In genomic region chr4:170090667-170091052, GRCh38 we compare ENCODE assay signal across 10 cellular contexts. TPM values are rescaled to one million over a fixed set of nuclear protein-coding genes. Genes with fewer than 3 reads are reported as not detected.
DNase-seq lines count a peak whose midpoint lies in the region; ATAC-seq, FAIRE-seq and TF ChIP-seq lines count a peak whose summit lies in the region.
"Had no signal": no experiment of that assay in that cellular context is flagged by ENCODE, and none has a peak within 500 bp of the region (broad histone marks: within the 10 kb centered on the region; RNA-seq: fewer than 3 reads in every experiment).

No MANE protein-coding gene starts in this region.

- H3K27me3 ChIP-seq in HepG2 (ENCODE audit: control insufficient read depth in 1 of 2, insufficient read depth in 2 of 2, low read length in 2 of 2) (no peaks in the 10 kb centered on the region), right lobe of liver (no peaks in the 10 kb centered on the region), lung (ENCODE audit: control insufficient read depth, insufficient read depth) (no peaks in the 10 kb centered on the region)

- H3K27ac Mint-ChIP-seq in activated naive CD8-positive, alpha-beta T cell treated with anti-CD3 and anti-CD28 coated beads for 36 hours: no peak overlapping the region

- H3K4me2 ChIP-seq in HepG2 (ENCODE audit: low read depth, low read length): peak overlapping the region; percentile 99

- H3K79me2 ChIP-seq in HepG2 (ENCODE audit: insufficient read depth, low read length): no peaks in the 10 kb centered on the region

- H3K9ac ChIP-seq in HepG2 (ENCODE audit: insufficient read depth, low read depth, low read length): no peak overlapping the region

- intact Hi-C loops in HepG2 (cut with micrococcal nuclease; ENCODE audit: unreplicated experiment): loop anchor here (1.0 kb wide), 1 partner anchor 280 kb away; no protein-coding TSS in a partner anchor
- intact Hi-C loops in right lobe of liver (cut with DNase I): no loop called here

- H3K9me3 Mint-ChIP-seq in activated naive CD8-positive, alpha-beta T cell treated with anti-CD3 and anti-CD28 coated beads for 36 hours: no peaks in the 10 kb centered on the region

- BruUV-seq in HepG2 (replicated peaks; lab: Mats Ljungman, UMichigan): no TSS peak

- H3K9me3 ChIP-seq in HepG2 (ENCODE audit: low read length): no peaks in the 10 kb centered on the region
- no peaks in the 10 kb centered on the region for H3K9me3 ChIP-seq in right lobe of liver
- H3K9me3 ChIP-seq in lung (ENCODE audit: control insufficient read depth in 2 of 2, insufficient read depth in 1 of 2, low read length in 1 of 2): no peaks in the 10 kb centered on the region

- CTCF ChIA-PET in HepG2 (lab: Yijun Ruan, JAX; ENCODE audit: low intra/inter-chr PET ratio, low total read pairs): interaction anchor here (2.1 kb wide), 1 partner anchor 281 kb away, joined by 14 read pairs; no protein-coding TSS in a partner anchor

- H3K36me3 Mint-ChIP-seq in activated naive CD8-positive, alpha-beta T cell treated with anti-CD3 and anti-CD28 coated beads for 36 hours: no peaks in the 10 kb centered on the region

- POLR2A ChIA-PET in HepG2 (lab: Yijun Ruan, JAX): interaction anchor here (1.3 to 2.2 kb wide), 2 partner anchors 9 to 11 kb away, joined by 3 to 5 read pairs; no protein-coding TSS in a partner anchor

- no peak overlapping the region; a peak in 1 of 6 replicates for H3K4me3 ChIP-seq in HepG2 (replicated peaks in 1 of 3; ENCODE audit: insufficient read depth in 1 of 3, low read depth in 2 of 3, low read length in 3 of 3)
- H3K4me3 ChIP-seq in right lobe of liver: no peak overlapping the region
- H3K4me3 ChIP-seq in lung: no peak overlapping the region

- peak overlapping the region; percentile 57 for H3K4me3 Mint-ChIP-seq in activated naive CD8-positive, alpha-beta T cell treated with anti-CD3 and anti-CD28 coated beads for 36 hours

- no peak for FAIRE-seq in HepG2 (lab: Jason Lieb, UNC)

- no peak for TF ChIP-seq RAD21 in HepG2 (CRISPR knock-in tag; IDR thresholded peaks at IDR 0.05)

- H3K4me1 ChIP-seq in HepG2 (ENCODE audit: insufficient read depth, low read length) (peaks cover 45% of the 10 kb centered on the region), right lobe of liver (peaks cover 0 to 18% (median 0%) of the 10 kb centered on the region in 4 donors), lung (ENCODE audit: control insufficient read depth in 2 of 2, insufficient read depth in 2 of 2, low read length in 2 of 2) (peaks cover 0 to 2% of the 10 kb centered on the region in 2 donors)

- H3K27ac ChIP-seq in HepG2 (ENCODE audit: extremely low read length, insufficient read depth, low read length): no peak overlapping the region
- no peak overlapping the region for H3K27ac ChIP-seq in right lobe of liver
- no peak overlapping the region for H3K27ac ChIP-seq in lung (ENCODE audit: low read depth in 1 of 2, low read length in 1 of 2)

- H3K27me3 Mint-ChIP-seq in activated naive CD8-positive, alpha-beta T cell treated with anti-CD3 and anti-CD28 coated beads for 36 hours: peaks cover 46% of the 10 kb centered on the region

- H2AFZ ChIP-seq in HepG2 (ENCODE audit: low read length): no peak overlapping the region

- peaks cover 2 to 8% of the 10 kb centered on the region in 2 experiments; a peak in 1 of 5 replicates for H3K36me3 ChIP-seq in HepG2 (replicated peaks in 1 of 2; ENCODE audit: control insufficient read depth in 1 of 2, insufficient read depth in 2 of 2, low read length in 2 of 2)
- H3K36me3 ChIP-seq in right lobe of liver: no peaks in the 10 kb centered on the region
- H3K36me3 ChIP-seq in lung (ENCODE audit: control insufficient read depth in 2 of 2, insufficient read depth in 2 of 2, low read length in 2 of 2): peaks cover 0 to 4% of the 10 kb centered on the region in 2 donors

- TF ChIP-seq POLR2A in HepG2 (IDR thresholded peaks at IDR 0.05; ENCODE audit: insufficient read depth in 1 of 2, low read depth in 2 of 2, low read length in 2 of 2) (no peak), right lobe of liver (IDR thresholded peaks at IDR 0.05) (no peak)

- no peak for TF ChIP-seq CTCF in HepG2 (CRISPR knock-in tag; IDR thresholded peaks at IDR 0.05)
- TF ChIP-seq CTCF in right lobe of liver (IDR thresholded peaks at IDR 0.05): no peak
- TF ChIP-seq CTCF in lung (IDR thresholded peaks at IDR 0.05; ENCODE audit: control extremely low read depth, extremely low read depth): no peak

- H3K4me1 Mint-ChIP-seq in activated naive CD8-positive, alpha-beta T cell treated with anti-CD3 and anti-CD28 coated beads for 36 hours: peaks cover 8% of the 10 kb centered on the region

- in situ Hi-C loops in HepG2 (cut with HindIII; ENCODE audit: extremely low pct_ligation_motif_present, low pct_unique_long_range_greater_than_20kb): loop anchor here (25.0 kb wide), 1 partner anchor 478 kb away; the partner anchor contains the start of genes CLCN3 and NEK1

- ATAC-seq in HepG2 (no peak), right lobe of liver (no peak), lung (ENCODE audit: insufficient read depth, low FRiP score) (peak; percentile 7), GM18861 (IDR thresholded peaks at IDR 0.05; ENCODE audit: unreplicated experiment) (no peak)

- TF ChIP-seq EP300 in HepG2 (IDR thresholded peaks at IDR 0.05; ENCODE audit: low read depth in 2 of 2, low read length in 2 of 2) (no peak), HepG2 (CRISPR knock-in tag; IDR thresholded peaks at IDR 0.05; ENCODE audit: borderline replicate concordance) (no peak)

- DNase-seq in HepG2 (ENCODE audit: low spot score): no peak
- DNase-seq in right lobe of liver: no peak
- no peak for DNase-seq in activated naive CD8-positive, alpha-beta T cell treated with anti-CD3 and anti-CD28 coated beads for 36 hours
- no peak for DNase-seq in lung (ENCODE audit: low spot score)
- no peak for DNase-seq in superior temporal gyrus (ENCODE audit: extremely low spot score)
- DNase-seq in midbrain (lab: John Stamatoyannopoulos, UW): no peak
- no peak for DNase-seq in NCI-H2029 treated with DMSO at 0.1 percent for 48 hours (lab: John Stamatoyannopoulos, UW)
- DNase-seq: activated CD4-positive, alpha-beta T cell treated with anti-CD3 and anti-CD28 coated beads, Interleukin-2, amount 50 U/mL, for 4 hours; NCI-H187 treated with DMSO at 0.1 percent for 48 hours had no signal

- H4K20me1 ChIP-seq in HepG2 (ENCODE audit: insufficient read depth, low read length): no peaks in the 10 kb centered on the region

TF ChIP-seq in HepG2, 621 proteins besides CTCF, POLR2A, EP300 and RAD21 (continues in another document):
- no peak for TF ChIP-seq ZNF674 (CRISPR knock-in tag; IDR thresholded peaks at IDR 0.05; ENCODE audit: low read depth)
- TF ChIP-seq ZNF232 (CRISPR knock-in tag; IDR thresholded peaks at IDR 0.05; ENCODE audit: borderline replicate concordance): no peak

RNA-seq across cellular contexts. Expression of gene AADAT, which starts 0.9 kb away (rescaled TPM):
- total RNA-seq in HepG2 (2016; rRNA removed; fragmentation: Illumina TruSeq; extraction: Trizol) (6.1 and 6.8 TPM in 2 replicates), right lobe of liver (10 to 100 TPM in 4 of 6 experiments, 1 to 10 TPM in 2; 5.6 to 43.3 (median 19.5) TPM), lung (10 to 100 TPM in 1 of 2 donors, 1 to 10 TPM in 1; 7.1 to 14.0 TPM)
- total RNA-seq in HepG2 (2016; cell fraction: cytosol; rRNA removed; fragmentation: Illumina TruSeq; extraction: Trizol; ENCODE audit: low read depth): 2.6 and 3.5 TPM in 2 replicates
- 5.8 and 6.3 TPM in 2 replicates for total RNA-seq in HepG2 (2016; cell fraction: insoluble cytoplasmic fraction; rRNA removed; fragmentation: Illumina TruSeq; extraction: Trizol)
- 6.1 and 7.1 TPM in 2 replicates for total RNA-seq in HepG2 (2016; cell fraction: membrane; rRNA removed; fragmentation: Illumina TruSeq; extraction: Trizol)
- total RNA-seq in HepG2 (2016; cell fraction: nucleus; rRNA removed; fragmentation: Illumina TruSeq; extraction: Trizol): 9.6 and 14.1 TPM in 2 replicates
- polyA plus RNA-seq in HepG2 (2011; rRNA removed) (9.1 and 10.2 TPM in 2 replicates), lung (1 to 10 TPM; 2.2 to 6.5 TPM)
- polyA plus RNA-seq in HepG2 (2011; cell fraction: cytosol; rRNA removed): 2.0 and 3.2 TPM in 2 replicates
- polyA plus RNA-seq in HepG2 (2011; cell fraction: nucleus; rRNA removed): 17.7 and 24.1 TPM in 2 replicates
- 4.3 TPM in 2 replicates for polyA plus RNA-seq in HepG2 (2012)
- polyA plus RNA-seq in HepG2 (2016; cell fraction: cytosol; fragmentation: Illumina TruSeq; extraction: Trizol; ENCODE audit: low read depth): 5.7 and 7.8 TPM in 2 replicates
- 10.7 and 15.3 TPM in 2 replicates for polyA plus RNA-seq in HepG2 (2016; cell fraction: insoluble cytoplasmic fraction; fragmentation: Illumina TruSeq; extraction: Trizol; ENCODE audit: low read depth)
- polyA plus RNA-seq in HepG2 (2016; cell fraction: membrane; fragmentation: Illumina TruSeq; extraction: Trizol; ENCODE audit: low read depth): 10.6 and 12.0 TPM in 2 replicates
- 22.4 and 25.6 TPM in 2 replicates for polyA plus RNA-seq in HepG2 (2016; cell fraction: nucleus; fragmentation: Illumina TruSeq; extraction: Trizol; ENCODE audit: insufficient read depth, low read depth)
- 0.49 and 1.2 TPM in 2 replicates for polyA minus RNA-seq in HepG2 (2011; rRNA and poly(A)+ RNA removed; ENCODE audit: low replicate concordance)
- polyA minus RNA-seq in HepG2 (2011; cell fraction: cytosol; rRNA and poly(A)+ RNA removed): 0.69 and 0.97 TPM in 2 replicates
- polyA minus RNA-seq in HepG2 (2011; cell fraction: nucleus; rRNA and poly(A)+ RNA removed): 18.7 and 20.9 TPM in 2 replicates
- under 1 TPM in 1 of 2 experiments, not detected in 1; 0.20 TPM for total RNA-seq in activated naive CD8-positive, alpha-beta T cell treated with anti-CD3 and anti-CD28 coated beads for 36 hours
